8 cellular contexts compared by ENCODE assay signal in genomic region chr5:132557425-132557805, GRCh38. TPM values are rescaled to one million over a fixed set of nuclear protein-coding genes. Genes with fewer than 3 reads are reported as not detected.
A peak's percentile ranks its signal among the peaks of the same experiment; 100 is the strongest.
DNase-seq lines count a peak whose midpoint lies in the region; ATAC-seq, FAIRE-seq and TF ChIP-seq lines count a peak whose summit lies in the region.

No MANE protein-coding gene starts in this region.

- in situ Hi-C loops in astrocyte of the spinal cord (cut with HindIII; ENCODE audit: low sequenced_read_pairs), result no loop called here

- no peak for TF ChIP-seq POLR2A in GM12892 (IDR thresholded peaks at IDR 0.05; ENCODE audit: low read depth, low read length)

- POLR2A ChIA-PET in AG04450 (lab: Yijun Ruan, JAX), result interaction anchor here (0.6 to 1.1 kb wide), 3 partner anchors 47 to 170 kb away, joined by 3 to 4 read pairs (median 3); no protein-coding TSS in a partner anchor

- no peak for TF ChIP-seq CTCF in AG04450 (IDR thresholded peaks at IDR 0.05; ENCODE audit: low read depth, low read length)
- no peak for TF ChIP-seq CTCF in astrocyte of the spinal cord (IDR thresholded peaks at IDR 0.05; ENCODE audit: low read depth, low read length)

- peak overlapping the region; percentile 78 for H3K4me3 ChIP-seq in AG04450 (ENCODE audit: low read depth, low read length)
- H3K4me3 ChIP-seq in astrocyte of the spinal cord (ENCODE audit: low read depth, low read length), result peak overlapping the region; percentile 72

- ATAC-seq in HG03064 (IDR thresholded peaks at IDR 0.05; ENCODE audit: low read depth, unreplicated experiment), result peak; percentile 34

- no peaks in the 10 kb centered on the region; the same call in 1 of the 2 replicates for H3K9me3 ChIP-seq in AG04450 (ENCODE audit: control insufficient read depth, insufficient read depth, low read length)

- FAIRE-seq in GM12892 (lab: Jason Lieb, UNC), result peak; percentile 86

- peak overlapping the region; percentile 88 for H3K27ac ChIP-seq in AG04450 (ENCODE audit: low read depth, low read length)

- H3K27me3 ChIP-seq in AG04450 (ENCODE audit: control insufficient read depth, insufficient read depth, low read length), result no peaks in the 10 kb centered on the region

- CTCF ChIA-PET in AG04450 (lab: Charles Lee), result interaction anchor here (0.7 kb wide), 1 partner anchor 179 kb away, joined by 3 read pairs; no protein-coding TSS in a partner anchor

- DNase-seq in AG04450 (ENCODE audit: low read depth, low spot score), result no peak
- peak; percentile 23 for DNase-seq in GM12892 (ENCODE audit: insufficient read length)
- DNase-seq in RPMI8226, result peak; percentile 73
- peak; percentile 28 for DNase-seq in astrocyte of the spinal cord (ENCODE audit: low read depth, low spot score)
- DNase-seq in iPS-NIHi7 (ENCODE audit: extremely low spot score), result peak; percentile 56
- DNase-seq in stimulated activated CD4-positive, alpha-beta T cell treated with anti-CD3 and anti-CD28 coated beads, Interleukin-12 subunit alpha, Interleukin-12 subunit beta, amount 100 ng/mL, for 24 hours (ENCODE audit: low read depth in 2 of 2), result peak; percentile 15 to 25
- DNase-seq in mesenteric fat pad (ENCODE audit: low spot score), result no peak

RNA-seq across cellular contexts. Expression of gene RAD50, which starts 0.6 kb away (rescaled TPM):
- polyA plus RNA-seq in AG04450 (2011; rRNA removed), result 17.6 and 25.3 TPM in 2 replicates
- polyA minus RNA-seq in AG04450 (2011; rRNA and poly(A)+ RNA removed), result 31.1 and 41.4 TPM in 2 replicates
- polyA plus RNA-seq in GM12892 (2012; ENCODE audit: missing spikeins), result 36.9 TPM
- total RNA-seq in mesenteric fat pad, result 44.2 TPM

RNA-seq across cellular contexts. Expression of gene IL5, which starts 14.1 kb away (rescaled TPM):
- not detected in 2 replicates for polyA plus RNA-seq in AG04450 (2011; rRNA removed)
- polyA minus RNA-seq in AG04450 (2011; rRNA and poly(A)+ RNA removed), result not detected in 2 replicates
- polyA plus RNA-seq in GM12892 (2012; ENCODE audit: missing spikeins), result not detected
- total RNA-seq in mesenteric fat pad, result not detected

Comparison
In these comparisons a context has a peak if more than half of its experiments do, and no peak if none do; other contexts are left out.
1. DNase-seq: peak in GM12892 (single experiment), RPMI8226 (single experiment), astrocyte of the spinal cord (single experiment), iPS-NIHi7 (single experiment) and stimulated activated CD4-positive, alpha-beta T cell treated with anti-CD3 and anti-CD28 coated beads, Interleukin-12 subunit alpha, Interleukin-12 subunit beta, amount 100 ng/mL, for 24 hours (2 of 2); none in AG04450 (single experiment) and mesenteric fat pad (single experiment).